Comparison of ENCODE assay signal across 1 cellular context in genomic region chr12:1646908-1647669, GRCh38.
TF ChIP-seq lines count a peak whose summit lies in the region.

No MANE protein-coding gene starts in this region.

TF ChIP-seq in IMR-90, 13 proteins besides CTCF, POLR2A, EP300 and RAD21:
- no peak for TF ChIP-seq ELK1 (IDR thresholded peaks at IDR 0.05; ENCODE audit: borderline replicate concordance, low read depth, low read length)
- TF ChIP-seq RFX5 (IDR thresholded peaks at IDR 0.05; ENCODE audit: low read depth, low read length), result no peak
- TF ChIP-seq MAZ (IDR thresholded peaks at IDR 0.05; ENCODE audit: borderline replicate concordance, low read depth, low read length), result no peak
- TF ChIP-seq BHLHE40 (IDR thresholded peaks at IDR 0.05; ENCODE audit: low read depth, low read length), result no peak
- TF ChIP-seq RCOR1 (IDR thresholded peaks at IDR 0.05; ENCODE audit: insufficient replicate concordance, low read length), result no peak
- no peak for TF ChIP-seq CEBPB (IDR thresholded peaks at IDR 0.05; ENCODE audit: low read depth, low read length)
- no peak for TF ChIP-seq CHD1 (IDR thresholded peaks at IDR 0.05; ENCODE audit: low read depth, low read length)
- no peak for TF ChIP-seq FOS (IDR thresholded peaks at IDR 0.05; ENCODE audit: low read depth, low read length)
- TF ChIP-seq MAFK (IDR thresholded peaks at IDR 0.05; ENCODE audit: low read depth, low read length), result no peak
- no peak for TF ChIP-seq MXI1 (IDR thresholded peaks at IDR 0.05; ENCODE audit: borderline replicate concordance, low read depth, low read length)
- TF ChIP-seq USF2 (IDR thresholded peaks at IDR 0.05; ENCODE audit: low read depth, low read length), result no peak
- TF ChIP-seq NFE2L2 (IDR thresholded peaks at IDR 0.05; ENCODE audit: low read depth, low read length), result no peak
